1 cellular context compared by ENCODE assay signal in genomic region chr18:32091724-32092421, GRCh38.
TF ChIP-seq lines count a peak whose summit lies in the region.

A gene with protein sequence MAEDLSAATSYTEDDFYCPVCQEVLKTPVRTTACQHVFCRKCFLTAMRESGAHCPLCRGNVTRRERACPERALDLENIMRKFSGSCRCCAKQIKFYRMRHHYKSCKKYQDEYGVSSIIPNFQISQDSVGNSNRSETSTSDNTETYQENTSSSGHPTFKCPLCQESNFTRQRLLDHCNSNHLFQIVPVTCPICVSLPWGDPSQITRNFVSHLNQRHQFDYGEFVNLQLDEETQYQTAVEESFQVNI (plus strand): TSS chr18:32091874. CDS start chr18:32092777, 903 bp downstream.

TF ChIP-seq in HepG2, 621 proteins besides CTCF, POLR2A, EP300 and RAD21 (continued from another document and continues in another):
- TF ChIP-seq, protein P1, sequence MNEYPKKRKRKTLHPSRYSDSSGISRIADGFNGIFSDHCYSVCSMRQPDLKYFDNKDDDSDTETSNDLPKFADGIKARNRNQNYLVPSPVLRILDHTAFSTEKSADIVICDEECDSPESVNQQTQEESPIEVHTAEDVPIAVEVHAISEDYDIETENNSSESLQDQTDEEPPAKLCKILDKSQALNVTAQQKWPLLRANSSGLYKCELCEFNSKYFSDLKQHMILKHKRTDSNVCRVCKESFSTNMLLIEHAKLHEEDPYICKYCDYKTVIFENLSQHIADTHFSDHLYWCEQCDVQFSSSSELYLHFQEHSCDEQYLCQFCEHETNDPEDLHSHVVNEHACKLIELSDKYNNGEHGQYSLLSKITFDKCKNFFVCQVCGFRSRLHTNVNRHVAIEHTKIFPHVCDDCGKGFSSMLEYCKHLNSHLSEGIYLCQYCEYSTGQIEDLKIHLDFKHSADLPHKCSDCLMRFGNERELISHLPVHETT (CRISPR knock-in tag; conservative IDR thresholded peaks at IDR 0.05): peak; percentile 86
- TF ChIP-seq AHR (CRISPR knock-in tag; IDR thresholded peaks at IDR 0.05) (peak; percentile 91; the same call in 1 of the 2 replicates), ZSCAN5A (CRISPR knock-in tag; IDR thresholded peaks at IDR 0.05; ENCODE audit: borderline replicate concordance) (no peak; the same call in 1 of the 2 replicates), ZKSCAN8 (CRISPR knock-in tag; IDR thresholded peaks at IDR 0.05; ENCODE audit: borderline replicate concordance) (no peak), U2AF2 (IDR thresholded peaks at IDR 0.05; ENCODE audit: low read depth, low read length) (no peak), ZNF747 (CRISPR knock-in tag; IDR thresholded peaks at IDR 0.05; ENCODE audit: borderline replicate concordance) (peak; percentile 47; the same call in 1 of the 2 replicates), TCF7 (IDR thresholded peaks at IDR 0.05; ENCODE audit: low read depth) (no peak), THYN1 (CRISPR knock-in tag; IDR thresholded peaks at IDR 0.05; ENCODE audit: borderline replicate concordance, low read depth) (0 out of 2 replicates have a peak, but pooled peaks have one; percentile 35), ZBTB25 (CRISPR knock-in tag; IDR thresholded peaks at IDR 0.05) (peak; percentile 40; the same call in 1 of the 2 replicates), ZNF710 (CRISPR knock-in tag; IDR thresholded peaks at IDR 0.05; ENCODE audit: borderline replicate concordance) (0 out of 2 replicates have a peak, but pooled peaks have one; percentile 47), NCOA1 (CRISPR knock-in tag; IDR thresholded peaks at IDR 0.05) (peak; percentile 0; the same call in 1 of the 2 replicates), BCLAF1 (IDR thresholded peaks at IDR 0.05) (no peak), SALL1 (CRISPR knock-in tag; IDR thresholded peaks at IDR 0.05) (peak; percentile 85), POLR2G (IDR thresholded peaks at IDR 0.05; ENCODE audit: low read depth, low read length) (peak; percentile 68), NONO (IDR thresholded peaks at IDR 0.05) (no peak), NONO (CRISPR knock-in tag; conservative IDR thresholded peaks at IDR 0.05) (peak; percentile 78), ZNF570 (CRISPR knock-in tag; IDR thresholded peaks at IDR 0.05; ENCODE audit: borderline replicate concordance) (no peak), ATF3 (CRISPR knock-in tag; IDR thresholded peaks at IDR 0.05) (0 out of 2 replicates have a peak, but pooled peaks have one; percentile 50), ZNF496 (CRISPR knock-in tag; IDR thresholded peaks at IDR 0.05; ENCODE audit: insufficient replicate concordance) (no peak), CREM (IDR thresholded peaks at IDR 0.05) (peak; percentile 73), CREM (CRISPR knock-in tag; IDR thresholded peaks at IDR 0.05) (0 out of 2 replicates have a peak, but pooled peaks have one; percentile 46), ELF3 (CRISPR knock-in tag; IDR thresholded peaks at IDR 0.05) (0 out of 2 replicates have a peak, but pooled peaks have one; percentile 21), SMAD9 (CRISPR knock-in tag; IDR thresholded peaks at IDR 0.05) (no peak), ZNF709 (CRISPR knock-in tag; IDR thresholded peaks at IDR 0.05) (peak; percentile 98), SIX4 (CRISPR knock-in tag; IDR thresholded peaks at IDR 0.05) (no peak), ZNF580 (CRISPR knock-in tag; IDR thresholded peaks at IDR 0.05; ENCODE audit: borderline replicate concordance, low read depth) (peak; percentile 12; the same call in 1 of the 2 replicates), FIP1L1 (IDR thresholded peaks at IDR 0.05; ENCODE audit: borderline replicate concordance, insufficient read depth, low read depth, low read length) (no peak), SPEN (CRISPR knock-in tag; IDR thresholded peaks at IDR 0.05; ENCODE audit: low read depth) (peak; percentile 80; the same call in 1 of the 2 replicates), DMAP1 (CRISPR knock-in tag; IDR thresholded peaks at IDR 0.05) (peak; percentile 61), ZNF224 (CRISPR knock-in tag; IDR thresholded peaks at IDR 0.05) (0 out of 2 replicates have a peak, but pooled peaks have one; percentile 13), PAX8 (CRISPR knock-in tag; IDR thresholded peaks at IDR 0.05; ENCODE audit: borderline replicate concordance) (no peak), ETV6 (CRISPR knock-in tag; conservative IDR thresholded peaks at IDR 0.05) (peak; percentile 79; the same call in 1 of the 2 replicates), ZBTB14 (CRISPR knock-in tag; IDR thresholded peaks at IDR 0.05) (no peak; the same call in 1 of the 2 replicates), ZNF737 (CRISPR knock-in tag; IDR thresholded peaks at IDR 0.05; ENCODE audit: borderline replicate concordance) (peak; percentile 81; the same call in 1 of the 2 replicates), NR2C2 (CRISPR knock-in tag; IDR thresholded peaks at IDR 0.05; ENCODE audit: borderline replicate concordance) (peak; percentile 49), TRIM24 (CRISPR knock-in tag; IDR thresholded peaks at IDR 0.05) (no peak), ZNF30 (CRISPR knock-in tag; IDR thresholded peaks at IDR 0.05) (0 out of 2 replicates have a peak, but pooled peaks have one; percentile 80), ZFP62 (CRISPR knock-in tag; IDR thresholded peaks at IDR 0.05) (no peak), MAFG (CRISPR knock-in tag; IDR thresholded peaks at IDR 0.05) (no peak), ERF (CRISPR knock-in tag; IDR thresholded peaks at IDR 0.05) (peak; percentile 81)
- TF ChIP-seq, protein P2, sequence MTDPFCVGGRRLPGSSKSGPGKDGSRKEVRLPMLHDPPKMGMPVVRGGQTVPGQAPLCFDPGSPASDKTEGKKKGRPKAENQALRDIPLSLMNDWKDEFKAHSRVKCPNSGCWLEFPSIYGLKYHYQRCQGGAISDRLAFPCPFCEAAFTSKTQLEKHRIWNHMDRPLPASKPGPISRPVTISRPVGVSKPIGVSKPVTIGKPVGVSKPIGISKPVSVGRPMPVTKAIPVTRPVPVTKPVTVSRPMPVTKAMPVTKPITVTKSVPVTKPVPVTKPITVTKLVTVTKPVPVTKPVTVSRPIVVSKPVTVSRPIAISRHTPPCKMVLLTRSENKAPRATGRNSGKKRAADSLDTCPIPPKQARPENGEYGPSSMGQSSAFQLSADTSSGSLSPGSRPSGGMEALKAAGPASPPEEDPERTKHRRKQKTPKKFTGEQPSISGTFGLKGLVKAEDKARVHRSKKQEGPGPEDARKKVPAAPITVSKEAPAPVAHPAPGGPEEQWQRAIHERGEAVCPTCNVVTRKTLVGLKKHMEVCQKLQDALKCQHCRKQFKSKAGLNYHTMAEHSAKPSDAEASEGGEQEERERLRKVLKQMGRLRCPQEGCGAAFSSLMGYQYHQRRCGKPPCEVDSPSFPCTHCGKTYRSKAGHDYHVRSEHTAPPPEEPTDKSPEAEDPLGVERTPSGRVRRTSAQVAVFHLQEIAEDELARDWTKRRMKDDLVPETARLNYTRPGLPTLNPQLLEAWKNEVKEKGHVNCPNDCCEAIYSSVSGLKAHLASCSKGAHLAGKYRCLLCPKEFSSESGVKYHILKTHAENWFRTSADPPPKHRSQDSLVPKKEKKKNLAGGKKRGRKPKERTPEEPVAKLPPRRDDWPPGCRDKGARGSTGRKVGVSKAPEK (CRISPR knock-in tag; IDR thresholded peaks at IDR 0.05; ENCODE audit: borderline replicate concordance): 0 out of 2 replicates have a peak, but pooled peaks have one; percentile 40
- TF ChIP-seq, protein P3, sequence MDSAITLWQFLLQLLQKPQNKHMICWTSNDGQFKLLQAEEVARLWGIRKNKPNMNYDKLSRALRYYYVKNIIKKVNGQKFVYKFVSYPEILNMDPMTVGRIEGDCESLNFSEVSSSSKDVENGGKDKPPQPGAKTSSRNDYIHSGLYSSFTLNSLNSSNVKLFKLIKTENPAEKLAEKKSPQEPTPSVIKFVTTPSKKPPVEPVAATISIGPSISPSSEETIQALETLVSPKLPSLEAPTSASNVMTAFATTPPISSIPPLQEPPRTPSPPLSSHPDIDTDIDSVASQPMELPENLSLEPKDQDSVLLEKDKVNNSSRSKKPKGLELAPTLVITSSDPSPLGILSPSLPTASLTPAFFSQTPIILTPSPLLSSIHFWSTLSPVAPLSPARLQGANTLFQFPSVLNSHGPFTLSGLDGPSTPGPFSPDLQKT (CRISPR knock-in tag; IDR thresholded peaks at IDR 0.05; ENCODE audit: borderline replicate concordance): no peak
- TF ChIP-seq, protein P4, sequence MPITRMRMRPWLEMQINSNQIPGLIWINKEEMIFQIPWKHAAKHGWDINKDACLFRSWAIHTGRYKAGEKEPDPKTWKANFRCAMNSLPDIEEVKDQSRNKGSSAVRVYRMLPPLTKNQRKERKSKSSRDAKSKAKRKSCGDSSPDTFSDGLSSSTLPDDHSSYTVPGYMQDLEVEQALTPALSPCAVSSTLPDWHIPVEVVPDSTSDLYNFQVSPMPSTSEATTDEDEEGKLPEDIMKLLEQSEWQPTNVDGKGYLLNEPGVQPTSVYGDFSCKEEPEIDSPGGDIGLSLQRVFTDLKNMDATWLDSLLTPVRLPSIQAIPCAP (CRISPR knock-in tag; IDR thresholded peaks at IDR 0.05; ENCODE audit: low read depth): no peak
